ENCODE assay signal across 8 cellular contexts in the genomic region with DNA sequence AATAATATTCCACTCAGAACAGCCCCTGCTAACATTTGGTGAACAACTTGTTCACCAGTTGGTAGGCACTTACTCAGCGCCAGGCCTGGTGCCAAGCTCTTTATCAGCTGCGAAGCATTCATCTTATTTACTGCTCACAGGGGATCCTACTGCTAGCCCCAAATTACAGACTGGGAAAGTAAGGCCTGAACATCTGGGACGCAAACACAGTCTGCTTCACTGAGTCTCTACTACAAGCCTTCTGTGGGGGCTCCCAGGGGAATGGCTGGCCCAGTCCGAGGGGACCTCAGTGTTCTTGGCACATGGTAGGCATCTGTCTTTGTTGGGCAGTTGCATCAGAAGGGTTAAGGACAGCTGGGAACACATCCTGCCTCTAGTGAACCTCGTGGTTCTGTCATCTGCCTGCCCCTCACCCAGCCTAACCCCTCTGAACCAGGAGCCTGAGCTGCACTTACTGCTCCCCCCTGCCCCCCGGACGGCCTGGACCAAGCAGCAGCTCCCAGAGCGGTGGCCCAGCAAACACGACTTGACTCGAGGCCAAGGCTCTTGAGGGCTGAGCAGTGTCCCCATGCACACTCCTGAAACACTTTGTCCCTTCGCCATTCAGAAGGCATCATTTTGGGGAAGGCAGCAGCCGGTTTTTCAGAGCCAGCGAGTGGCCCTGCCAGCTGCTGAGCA. TPM values are rescaled to one million over a fixed set of nuclear protein-coding genes. Genes with fewer than 3 reads are reported as not detected.
DNase-seq lines count a peak whose midpoint lies in the region; ATAC-seq lines count a peak whose summit lies in the region.

Gene PHYHD1 (plus strand): TSS at position 602 of the 678 bp plus-strand sequence. CDS start 1,342 bp downstream, outside the sequence.

- peak within 1 kb of the TSS in 1 of 2 donors; percentile 15 for H3K27ac Mint-ChIP-seq in stimulated activated naive CD8-positive, alpha-beta T cell treated with anti-CD3 and anti-CD28 coated beads, Interleukin-15, amount 100 ng/mL, for 72 hours

- H3K4me1 ChIP-seq in skeletal muscle satellite cell (ENCODE audit: control insufficient read depth, insufficient read depth, low read length) = peaks cover 60% of the 10 kb centered on the region

- H3K9me3 ChIP-seq in iPS-18c (ENCODE audit: control insufficient read depth, insufficient read depth, low read length) = no peaks in the 10 kb centered on the region
- no peaks in the 10 kb centered on the region for H3K9me3 ChIP-seq in skeletal muscle satellite cell (replicated peaks; ENCODE audit: low read length)

- ATAC-seq in HG03175 (IDR thresholded peaks at IDR 0.05; ENCODE audit: unreplicated experiment) = no peak
- no peak for ATAC-seq in HG02571 (IDR thresholded peaks at IDR 0.05; ENCODE audit: unreplicated experiment)
- no peak for ATAC-seq in stimulated activated naive CD8-positive, alpha-beta T cell treated with anti-CD3 and anti-CD28 coated beads, Interleukin-15, amount 100 ng/mL, for 72 hours

- no peaks in the 10 kb centered on the region for H3K27me3 Mint-ChIP-seq in stimulated activated naive CD8-positive, alpha-beta T cell treated with anti-CD3 and anti-CD28 coated beads, Interleukin-15, amount 100 ng/mL, for 72 hours

- peaks cover 32% of the 10 kb centered on the region for H3K36me3 ChIP-seq in skeletal muscle satellite cell (ENCODE audit: insufficient read depth, low read length)

- peaks cover 24% of the 10 kb centered on the region for H3K4me1 Mint-ChIP-seq in stimulated activated naive CD8-positive, alpha-beta T cell treated with anti-CD3 and anti-CD28 coated beads, Interleukin-15, amount 100 ng/mL, for 72 hours

- no peaks in the 10 kb centered on the region for H3K9me3 Mint-ChIP-seq in stimulated activated naive CD8-positive, alpha-beta T cell treated with anti-CD3 and anti-CD28 coated beads, Interleukin-15, amount 100 ng/mL, for 72 hours

- peak within 1 kb of the TSS; percentile 33 for H3K4me2 ChIP-seq in skeletal muscle satellite cell (ENCODE audit: low read length)

- H3K9ac ChIP-seq in skeletal muscle satellite cell (ENCODE audit: low read depth, low read length) = peak within 1 kb of the TSS; percentile 59

- H3K27ac ChIP-seq in angular gyrus (ENCODE audit: low read depth, low read length) = peak within 1 kb of the TSS; percentile 85

- H3K4me3 Mint-ChIP-seq in stimulated activated naive CD8-positive, alpha-beta T cell treated with anti-CD3 and anti-CD28 coated beads, Interleukin-15, amount 100 ng/mL, for 72 hours = peak within 1 kb of the TSS in 1 of 2 donors; percentile 64

- peak; percentile 75 for DNase-seq in M059J (ENCODE audit: low read depth)
- no peak for DNase-seq in GM19238 (ENCODE audit: insufficient read length, low spot score)
- no peak for DNase-seq in stimulated activated naive CD8-positive, alpha-beta T cell treated with anti-CD3 and anti-CD28 coated beads, Interleukin-15, amount 100 ng/mL, for 72 hours

- no peaks in the 10 kb centered on the region for H3K27me3 ChIP-seq in skeletal muscle satellite cell (ENCODE audit: control insufficient read depth, insufficient read depth, low read length)

- H3K4me3 ChIP-seq in iPS-18c (ENCODE audit: insufficient read depth, low read depth, low read length) (peak within 1 kb of the TSS; percentile 75; the same call in 1 of the 2 replicates), skeletal muscle satellite cell (ENCODE audit: low read length) (peak within 1 kb of the TSS; percentile 57)

RNA-seq across cellular contexts. Expression of gene PHYHD1, which starts in this region (rescaled TPM):
- total RNA-seq in M059J (2014; rRNA removed; shearing (Covaris generic)) = not detected in 2 replicates
- 4.8 and 7.9 TPM in 2 replicates for total RNA-seq in skeletal muscle satellite cell (2012; rRNA removed)

Comparison
In these comparisons a context has a peak if more than half of its experiments do, and no peak if none do; other contexts are left out.
1. Peak in DNase-seq in M059J; RNA of the gene not detected or under 1 TPM.